Comparison of ENCODE assay signal across 1 cellular context in genomic region chr12:95623554-95624170, GRCh38.
TF ChIP-seq lines count a peak whose summit lies in the region.

No MANE protein-coding gene starts in this region.

TF ChIP-seq in GM12878, 131 proteins besides CTCF, POLR2A, EP300 and RAD21 (continued from another document):
- TF ChIP-seq ZNF592 (IDR thresholded peaks at IDR 0.05): no peak
